ENCODE assay signal across 11 cellular contexts in genomic region chr16:66487580-66488235, GRCh38.
DNase-seq lines count a peak whose midpoint lies in the region; ATAC-seq and TF ChIP-seq lines count a peak whose summit lies in the region.
"Had no signal": no experiment of that assay in that cellular context is flagged by ENCODE, and none has a peak within 500 bp of the region (broad histone marks: within the 10 kb centered on the region; RNA-seq: fewer than 3 reads in every experiment).

No MANE protein-coding gene starts in this region.

- no peak overlapping the region for H3K4me3 ChIP-seq in AG10803 (ENCODE audit: low read length)
- no peak overlapping the region for H3K4me3 ChIP-seq in Loucy (ENCODE audit: low read length, poor library complexity, severe bottlenecking)
- H3K4me3 ChIP-seq in neutrophil (ENCODE audit: low read depth in 1 of 2, low read length in 1 of 2) = no peak overlapping the region
- H3K4me3 ChIP-seq: SJCRH30 had no signal

- no peaks in the 10 kb centered on the region for H3K9me3 ChIP-seq in Loucy (ENCODE audit: insufficient read depth, low read depth, low read length)
- H3K9me3 ChIP-seq in neutrophil = no peaks in the 10 kb centered on the region
- H3K9me3 ChIP-seq: SJCRH30 had no signal

- no peaks in the 10 kb centered on the region for H3F3A ChIP-seq in Loucy (ENCODE audit: low read depth)

- H3K27me3 ChIP-seq in Loucy (ENCODE audit: insufficient read depth, low read length, poor library complexity, severe bottlenecking) (no peaks in the 10 kb centered on the region), neutrophil (no peaks in the 10 kb centered on the region)

- no peaks in the 10 kb centered on the region for H3K27me3 Mint-ChIP-seq in effector memory CD8-positive, alpha-beta T cell

- H3K27ac ChIP-seq in neutrophil = peak overlapping the region; percentile 71
- H3K27ac ChIP-seq: SJCRH30, VCaP had no signal

- no peaks in the 10 kb centered on the region for H3K36me3 ChIP-seq in Loucy (ENCODE audit: insufficient read depth, low read length)
- no peaks in the 10 kb centered on the region for H3K36me3 ChIP-seq in neutrophil
- H3K36me3 ChIP-seq: SJCRH30 had no signal

- no peaks in the 10 kb centered on the region for H3K79me2 ChIP-seq in Loucy (ENCODE audit: insufficient read depth, low read length)

- H3K27ac Mint-ChIP-seq in effector memory CD8-positive, alpha-beta T cell = peak overlapping the region; percentile 36 to 55

- H3K4me1 Mint-ChIP-seq in effector memory CD8-positive, alpha-beta T cell (ENCODE audit: low read depth in 2 of 2) = peaks cover 15 to 16% of the 10 kb centered on the region in 2 donors

- peaks cover 27% of the 10 kb centered on the region for H3K4me1 ChIP-seq in Loucy (ENCODE audit: insufficient read depth, low read length, poor library complexity, severe bottlenecking)
- peaks cover 22 to 40% of the 10 kb centered on the region in 2 experiments for H3K4me1 ChIP-seq in neutrophil (ENCODE audit: control insufficient read depth in 1 of 2, insufficient read depth in 1 of 2, low read depth in 1 of 2, low read length in 1 of 2)

- no peaks in the 10 kb centered on the region for H3K9me2 ChIP-seq in Loucy (replicated peaks; ENCODE audit: low read depth, low read length)

- DNase-seq in AG10803 (ENCODE audit: low read depth) (peak; percentile 39), RKO (ENCODE audit: low spot score) (no peak), UCSD-AML1 (lab: John Stamatoyannopoulos, UW; ENCODE audit: unreplicated experiment) (no peak), KG1 (lab: John Stamatoyannopoulos, UW) (no peak)
- DNase-seq in effector memory CD8-positive, alpha-beta T cell = no peak
- DNase-seq: NCI-H1694 had no signal

- no peak overlapping the region for H3K4me3 Mint-ChIP-seq in effector memory CD8-positive, alpha-beta T cell

- no peaks in the 10 kb centered on the region for H4K20me1 ChIP-seq in Loucy (ENCODE audit: insufficient read depth, low read length, poor library complexity, severe bottlenecking)

- no peak for ATAC-seq in effector memory CD8-positive, alpha-beta T cell (replicated peaks)
- no peak for ATAC-seq in HG03097 (IDR thresholded peaks at IDR 0.05; ENCODE audit: low FRiP score, unreplicated experiment)

- TF ChIP-seq CTCF in AG10803 (conservative IDR thresholded peaks at IDR 0.05; ENCODE audit: low read length) (no peak), Loucy (conservative IDR thresholded peaks at IDR 0.05; ENCODE audit: low read length) (no peak), neutrophil (IDR thresholded peaks at IDR 0.05) (no peak)

- H3K9ac ChIP-seq in Loucy (ENCODE audit: low read depth, low read length, poor library complexity, severe bottlenecking) = peak overlapping the region; percentile 12

- no peak overlapping the region for H2AFZ ChIP-seq in Loucy (ENCODE audit: low read length)

- no peaks in the 10 kb centered on the region for H3K9me3 Mint-ChIP-seq in effector memory CD8-positive, alpha-beta T cell

- H3K4me2 ChIP-seq in Loucy (ENCODE audit: low read depth, low read length, poor library complexity, severe bottlenecking) = no peak overlapping the region

- peaks cover 15% of the 10 kb centered on the region for H3K36me3 Mint-ChIP-seq in effector memory CD8-positive, alpha-beta T cell (ENCODE audit: insufficient read depth)
